In the genomic region with DNA sequence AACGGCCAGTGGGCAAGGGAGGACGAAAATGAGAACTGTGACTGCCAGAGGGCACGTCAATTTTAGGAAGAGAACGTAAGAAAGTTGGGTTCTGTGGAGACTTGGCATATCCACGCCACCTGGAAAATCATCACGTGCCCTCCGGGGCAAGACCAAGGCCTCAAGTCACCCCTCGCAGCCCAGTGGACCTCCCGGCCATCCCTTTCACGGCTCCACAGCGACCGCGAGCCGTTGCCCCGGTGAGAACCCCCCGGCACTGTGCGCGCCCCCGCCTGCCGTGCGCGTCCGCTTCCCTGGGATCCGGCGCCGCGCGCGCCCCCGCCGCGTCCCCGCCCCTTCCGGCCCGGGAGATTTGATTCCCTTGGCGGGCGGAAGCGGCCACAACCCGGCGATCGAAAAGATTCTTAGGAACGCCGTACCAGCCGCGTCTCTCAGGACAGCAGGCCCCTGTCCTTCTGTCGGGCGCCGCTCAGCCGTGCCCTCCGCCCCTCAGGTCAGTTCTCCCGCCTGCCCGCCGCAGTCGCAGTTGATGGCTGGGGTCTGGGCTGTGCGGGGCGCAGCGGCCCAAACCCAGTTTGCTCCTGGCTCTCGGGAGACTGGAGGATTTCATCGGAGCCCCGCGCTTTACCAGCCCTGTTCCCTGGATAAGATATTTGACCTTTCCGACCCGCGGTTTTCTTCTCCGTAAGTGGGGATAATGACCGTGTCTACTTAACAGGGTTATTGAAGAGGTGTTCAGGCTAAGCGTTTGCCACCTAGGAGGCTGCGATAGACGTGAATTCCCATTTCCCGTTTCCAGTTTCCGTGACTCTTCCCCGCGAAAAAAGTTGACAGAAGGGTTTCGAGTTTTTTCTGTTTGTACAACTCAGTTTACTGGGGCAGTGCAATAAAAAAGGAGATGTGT, we compare ENCODE assay signal across 8 cellular contexts. TPM values are rescaled to one million over a fixed set of nuclear protein-coding genes. Genes with fewer than 3 reads are reported as not detected.
DNase-seq lines count a peak whose midpoint lies in the region; ATAC-seq and TF ChIP-seq lines count a peak whose summit lies in the region.

A gene (plus strand): TSS at position 381 of the 904 bp plus-strand sequence. CDS start 8,787 bp downstream, outside the sequence.

- peak within 1 kb of the TSS in 1 of 2 donors; percentile 47 for H3K27ac ChIP-seq in liver (ENCODE audit: low read depth in 1 of 2, low read length in 2 of 2)

- peak within 1 kb of the TSS; percentile 61 to 96 (median 92) for H3K4me3 ChIP-seq in liver (ENCODE audit: low read depth in 1 of 3, low read length in 3 of 3)

- H3K9me3 ChIP-seq in liver (ENCODE audit: control insufficient read depth in 4 of 4, low read length in 3 of 4) = no peaks in the 10 kb centered on the region

- ATAC-seq in GM18907 (IDR thresholded peaks at IDR 0.05; ENCODE audit: unreplicated experiment) (peak; percentile 78), HG03342 (IDR thresholded peaks at IDR 0.05; ENCODE audit: unreplicated experiment) (peak; percentile 79)

- no peak for TF ChIP-seq RAD21 in liver (IDR thresholded peaks at IDR 0.05)

- DNase-seq in AG08396 (ENCODE audit: low spot score) (peak; percentile 84), NCI-H748 (lab: John Stamatoyannopoulos, UW; ENCODE audit: unreplicated experiment) (peak; percentile 91), dermis microvascular lymphatic vessel endothelial cell (ENCODE audit: low read depth in 2 of 2) (peak; percentile 37 to 77)
- peak; percentile 71 to 72 for DNase-seq in activated CD4-positive, alpha-beta T cell treated with anti-CD3 and anti-CD28 coated beads, Interleukin-2, amount 50 U/mL, for 4 hours
- DNase-seq in stimulated activated CD4-positive, alpha-beta T cell treated with anti-CD3 and anti-CD28 coated beads, Interleukin-2, amount 100 ng/mL, for 48 hours = peak; percentile 86 to 88

- no peak for TF ChIP-seq CTCF in liver (IDR thresholded peaks at IDR 0.05; ENCODE audit: low read depth, low read length, missing input control)

- peak within 1 kb of the TSS; percentile 76 to 77 for H3K9ac ChIP-seq in liver (ENCODE audit: low read depth in 1 of 2, low read length in 2 of 2)

- WGBS in liver = under 1% methylated on average over 74 of the region's 74 CpGs

- peaks cover 2 to 6% (median 6%) of the 10 kb centered on the region in 4 donors for H3K4me1 ChIP-seq in liver (ENCODE audit: control insufficient read depth in 4 of 4, insufficient read depth in 4 of 4, low read length in 3 of 4)

- H3K27me3 ChIP-seq in liver (ENCODE audit: control insufficient read depth in 4 of 4, insufficient read depth in 4 of 4, low read length in 3 of 4) = no peaks in the 10 kb centered on the region

- H3K36me3 ChIP-seq in liver (ENCODE audit: control insufficient read depth in 4 of 4, insufficient read depth in 3 of 4, low read depth in 1 of 4, low read length in 3 of 4) = no peaks in the 10 kb centered on the region

TF ChIP-seq in liver, 16 proteins besides CTCF, POLR2A, EP300 and RAD21:
- TF ChIP-seq GABPA (IDR thresholded peaks at IDR 0.05 in 1 of 2, conservative IDR thresholded peaks at IDR 0.05 in 1 of 2) (peak; percentile 31 to 84), HNF4A (conservative IDR thresholded peaks at IDR 0.05) (no peak)

RNA-seq across cellular contexts. Expression of the gene that starts here (rescaled TPM):
- total RNA-seq in dermis microvascular lymphatic vessel endothelial cell (8.7 and 19.9 TPM in 2 replicates), liver (10 to 100 TPM in 1 of 2 donors, under 1 TPM in 1; 0.08 to 19.5 TPM)
- 1 to 10 TPM in 1 of 2 donors, under 1 TPM in 1; 0.25 to 1.8 TPM for polyA plus RNA-seq in liver
